In the genomic region with DNA sequence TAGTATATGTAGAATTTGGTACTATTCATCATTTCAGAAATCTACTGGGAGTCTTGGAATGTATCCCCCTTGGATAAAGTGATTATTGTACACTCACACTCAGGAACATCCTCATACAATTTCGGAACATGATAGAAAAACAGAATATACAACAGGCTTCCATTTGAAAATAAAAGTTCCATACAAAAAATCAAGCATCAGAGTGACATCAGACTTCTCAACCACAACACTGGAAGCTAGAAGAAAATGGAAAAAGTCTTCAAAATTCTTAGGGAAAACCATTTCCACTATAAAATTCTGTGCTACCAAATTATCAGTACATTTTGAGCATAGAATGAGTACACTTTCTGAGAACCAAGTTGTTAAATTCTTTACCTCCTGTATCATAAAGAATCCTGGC, we compare ENCODE assay signal across 17 cellular contexts. TPM values are rescaled to one million over a fixed set of nuclear protein-coding genes. Genes with fewer than 3 reads are reported as not detected.
A peak's percentile ranks its signal among the peaks of the same experiment; 100 is the strongest.
DNase-seq lines count a peak whose midpoint lies in the region; ATAC-seq, FAIRE-seq and TF ChIP-seq lines count a peak whose summit lies in the region.
"Had no signal": no experiment of that assay in that cellular context is flagged by ENCODE, and none has a peak within 500 bp of the region (broad histone marks: within the 10 kb centered on the region; RNA-seq: fewer than 3 reads in every experiment).

No MANE protein-coding gene starts in this region.

- DNase-seq in A549 (ENCODE audit: low read depth in 1 of 2, low spot score in 1 of 2): peak in 1 of 2 experiments; percentile 29
- DNase-seq in OCI-M1 (lab: John Stamatoyannopoulos, UW): peak; percentile 20
- peak; percentile 16 for DNase-seq in astrocyte of the spinal cord (ENCODE audit: low read depth, low spot score)
- DNase-seq in iris pigment epithelial cell (ENCODE audit: low read depth): peak; percentile 30
- no peak for DNase-seq in stimulated activated naive CD8-positive, alpha-beta T cell treated with anti-CD3 and anti-CD28 coated beads, Interleukin-15, amount 100 ng/mL, for 72 hours
- no peak for DNase-seq in activated T-cell treated with anti-CD3 and anti-CD28 coated beads, Interleukin-2, amount 50 U/mL, for 1 hour
- no peak for DNase-seq in T-helper 1 cell
- DNase-seq: GF-D8; NCI-H187 treated with DMSO at 0.1 percent for 48 hours; NCI-H2171; NCI-H446; NK-92 treated with Interleukin-12 subunit alpha and Interleukin-12 subunit beta, amount 100 ng/mL, for 24 hours had no signal

- TF ChIP-seq RAD21 in A549 (conservative IDR thresholded peaks at IDR 0.05 in 1 of 2, IDR thresholded peaks at IDR 0.05 in 1 of 2): no peak

- no peak for ATAC-seq in A549
- no peak for ATAC-seq in stimulated activated naive CD8-positive, alpha-beta T cell treated with anti-CD3 and anti-CD28 coated beads, Interleukin-15, amount 100 ng/mL, for 72 hours

- H3K9me3 Mint-ChIP-seq in stimulated activated naive CD8-positive, alpha-beta T cell treated with anti-CD3 and anti-CD28 coated beads, Interleukin-15, amount 100 ng/mL, for 72 hours: peaks cover 19 to 43% of the 10 kb centered on the region in 2 donors

- H3K27ac Mint-ChIP-seq in stimulated activated naive CD8-positive, alpha-beta T cell treated with anti-CD3 and anti-CD28 coated beads, Interleukin-15, amount 100 ng/mL, for 72 hours: no peak overlapping the region
- H3K27ac Mint-ChIP-seq: IgD-negative memory B cell had no signal

- no peaks in the 10 kb centered on the region for H3K4me1 Mint-ChIP-seq in stimulated activated naive CD8-positive, alpha-beta T cell treated with anti-CD3 and anti-CD28 coated beads, Interleukin-15, amount 100 ng/mL, for 72 hours
- H3K4me1 Mint-ChIP-seq: IgD-negative memory B cell had no signal

- no peak overlapping the region for H3K4me3 Mint-ChIP-seq in stimulated activated naive CD8-positive, alpha-beta T cell treated with anti-CD3 and anti-CD28 coated beads, Interleukin-15, amount 100 ng/mL, for 72 hours

- POLR2A ChIA-PET in A549 (lab: Yijun Ruan, JAX): no interaction called here

- CTCF ChIA-PET in A549 (lab: Yijun Ruan, JAX): interaction anchor here (2.7 kb wide), 1 partner anchor 634 kb away, joined by 11 read pairs; no protein-coding TSS in a partner anchor

- H3K4me3 ChIP-seq in A549: no peak overlapping the region
- H3K4me3 ChIP-seq in astrocyte of the spinal cord (ENCODE audit: low read depth, low read length): no peak overlapping the region
- H3K4me3 ChIP-seq: BLaER1 treated with 17β-estradiol and CSF1 and Interleukin-3, amounts not matched to agents 10 nM and 100 nM; HAP-1 had no signal

- no peak overlapping the region for H3K27ac ChIP-seq in A549
- H3K27ac ChIP-seq: BLaER1 treated with 17β-estradiol and CSF1 and Interleukin-3, amounts not matched to agents 10 nM and 100 nM had no signal

- no peaks in the 10 kb centered on the region for H3K4me1 ChIP-seq in A549
- H3K4me1 ChIP-seq: HAP-1 had no signal

- no peak for TF ChIP-seq CTCF in A549 (IDR thresholded peaks at IDR 0.05)
- no peak for TF ChIP-seq CTCF in astrocyte of the spinal cord (IDR thresholded peaks at IDR 0.05; ENCODE audit: low read depth, low read length)

- peaks cover 69% of the 10 kb centered on the region for H3K9me3 ChIP-seq in A549
- H3K9me3 ChIP-seq: HAP-1 had no signal

- H3K27me3 Mint-ChIP-seq in stimulated activated naive CD8-positive, alpha-beta T cell treated with anti-CD3 and anti-CD28 coated beads, Interleukin-15, amount 100 ng/mL, for 72 hours: peaks cover 55% of the 10 kb centered on the region
- H3K27me3 Mint-ChIP-seq: IgD-negative memory B cell had no signal

- FAIRE-seq in A549 (lab: Jason Lieb, UNC): no peak
- FAIRE-seq: A204.1, GM18507 had no signal

- no peak for TF ChIP-seq EP300 in A549 (IDR thresholded peaks at IDR 0.05)

- in situ Hi-C loops in astrocyte of the spinal cord (cut with HindIII; ENCODE audit: low sequenced_read_pairs): no loop called here

- 0% methylated on average over 1 of the region's 1 CpG for WGBS in A549 (ENCODE audit: missing lambda C conversion rate)

- TF ChIP-seq POLR2A in A549 (IDR thresholded peaks at IDR 0.05; ENCODE audit: low read length): no peak

- H3K4me2 ChIP-seq in A549: no peak overlapping the region
- H3K4me2 ChIP-seq: BLaER1 treated with 17β-estradiol and CSF1 and Interleukin-3, amounts not matched to agents 10 nM and 100 nM had no signal

TF ChIP-seq in A549, 52 proteins besides CTCF, POLR2A, EP300 and RAD21:
- TF ChIP-seq USF2 (IDR thresholded peaks at IDR 0.05) (no peak), ZSCAN20 (CRISPR knock-in tag; IDR thresholded peaks at IDR 0.05) (no peak), HOXB5 (CRISPR knock-in tag; IDR thresholded peaks at IDR 0.05) (no peak), TP53 (CRISPR knock-in tag; IDR thresholded peaks at IDR 0.05) (no peak), KDM1A (IDR thresholded peaks at IDR 0.05; ENCODE audit: low read depth) (peak; percentile 66; the same call in 1 of the 2 replicates)

RNA-seq across cellular contexts. Expression of gene LYZL1, which starts 8.8 kb away (rescaled TPM):
- polyA plus RNA-seq in A549 (2011; rRNA removed) (not detected in 2 replicates), A549 (2017; fragmentation: RNase III; extraction: RNeasy Plus Mini Kit Qiagen cat#74134 plus additional on column Dnase treatment) (not detected in 3 replicates)
- not detected in 2 replicates for polyA plus RNA-seq in A549 (2012; cell fraction: cytosol; rRNA removed)
- polyA plus RNA-seq in A549 (2012; cell fraction: nucleus; rRNA removed): not detected in 2 replicates
- polyA minus RNA-seq in A549 (2011; rRNA and poly(A)+ RNA removed): not detected in 2 replicates
- polyA plus RNA-seq: IgD-negative memory B cell had no signal

Comparison
In these comparisons a context has a peak if more than half of its experiments do, and no peak if none do; other contexts are left out.
1. DNase-seq: peak in OCI-M1 (single experiment), astrocyte of the spinal cord (single experiment) and iris pigment epithelial cell (single experiment); none in stimulated activated naive CD8-positive, alpha-beta T cell treated with anti-CD3 and anti-CD28 coated beads, Interleukin-15, amount 100 ng/mL, for 72 hours (0 of 2), activated T-cell treated with anti-CD3 and anti-CD28 coated beads, Interleukin-2, amount 50 U/mL, for 1 hour (single experiment) and T-helper 1 cell (0 of 5).